In genomic region chr19:1427221-1427620, GRCh38 we compare ENCODE assay signal across 18 cellular contexts. TPM values are rescaled to one million over a fixed set of nuclear protein-coding genes. Genes with fewer than 3 reads are reported as not detected.
DNase-seq lines count a peak whose midpoint lies in the region; ATAC-seq, FAIRE-seq and TF ChIP-seq lines count a peak whose summit lies in the region.
"Had no signal": no experiment of that assay in that cellular context is flagged by ENCODE, and none has a peak within 500 bp of the region (broad histone marks: within the 10 kb centered on the region; RNA-seq: fewer than 3 reads in every experiment).

No MANE protein-coding gene starts in this region.

- H3K9ac ChIP-seq in K562 (ENCODE audit: insufficient read depth in 1 of 2, low read depth in 2 of 2, low read length in 2 of 2), result 0 out of 4 replicates have a peak overlapping the region, but pooled peaks of 1 of the 2 experiments have one; percentile 59
- H3K9ac ChIP-seq: GM23248 had no signal

- peaks cover 47% of the 10 kb centered on the region for H3K79me2 ChIP-seq in K562 (ENCODE audit: control insufficient read depth, insufficient read depth, low read length)
- H3K79me2 ChIP-seq in PC-9 (ENCODE audit: low read depth), result no peaks in the 10 kb centered on the region

- H3K27me3 ChIP-seq in K562 (ENCODE audit: control insufficient read depth in 2 of 2, insufficient read depth in 2 of 2, low read length in 2 of 2), result no peaks in the 10 kb centered on the region
- H3K27me3 ChIP-seq in PC-9 (ENCODE audit: insufficient read depth, low read depth), result no peaks in the 10 kb centered on the region

- no peak for TF ChIP-seq RAD21 in K562 (CRISPR knock-in tag; conservative IDR thresholded peaks at IDR 0.05 in 1 of 2, IDR thresholded peaks at IDR 0.05 in 1 of 2)

- TF ChIP-seq CTCF in K562 (IDR thresholded peaks at IDR 0.05 in 2 of 3, conservative IDR thresholded peaks at IDR 0.05 in 1 of 3; ENCODE audit: insufficient read depth in 2 of 3, low read depth in 1 of 3, low read length in 3 of 3) (no peak), PC-9 (conservative IDR thresholded peaks at IDR 0.05) (no peak)

- H4K20me1 ChIP-seq in K562 (replicated peaks; ENCODE audit: control insufficient read depth, insufficient read depth, low read length), result peaks cover 18% of the 10 kb centered on the region
- H4K20me1 ChIP-seq in PC-9 (ENCODE audit: insufficient read depth), result no peaks in the 10 kb centered on the region; the same call in none of the 2 replicates

- H3K36me3 ChIP-seq in K562 (ENCODE audit: control insufficient read depth, insufficient read depth, low read length), result peaks cover 92% of the 10 kb centered on the region
- no peaks in the 10 kb centered on the region for H3K36me3 ChIP-seq in PC-9 (ENCODE audit: low read depth)

- no peak overlapping the region for H3K27ac ChIP-seq in K562 (ENCODE audit: extremely low read depth, low read depth, low read length)
- H3K27ac ChIP-seq in PC-9, result no peak overlapping the region
- H3K27ac ChIP-seq: A549, GM23248 had no signal

- BruUV-seq in K562 (replicated peaks; lab: Mats Ljungman, UMichigan) (no TSS peak), PC-9 (replicated peaks; lab: Mats Ljungman, UMichigan) (no TSS peak)

- peaks cover 4% of the 10 kb centered on the region; the same call in 1 of the 2 replicates for H3F3A ChIP-seq in PC-9 (ENCODE audit: insufficient read depth, low read depth)

- DNase-seq in G401 (ENCODE audit: low spot score), result peak; percentile 56
- DNase-seq in K562 (ENCODE audit: extremely low read depth in 1 of 4, low spot score in 3 of 4), result no peak
- no peak for DNase-seq in COR-L47 (lab: John Stamatoyannopoulos, UW)
- no peak for DNase-seq in PC-9
- DNase-seq: CD8-positive, alpha-beta T cell; DMS53; EL; GM23248; KBM-7; NCI-H1105 treated with DMSO at 0.1 percent for 48 hours; NCI-H1694; NCI-H748 treated with DMSO at 0.1 percent for 48 hours; NK-92 treated with Interleukin-12 subunit alpha and Interleukin-12 subunit beta, amount 100 ng/mL, for 24 hours; SHP77 had no signal

- POLR2A ChIA-PET in K562 (lab: Yijun Ruan, JAX) (interaction anchor here (1.4 to 1.6 kb wide), 3 partner anchors 9 to 14 kb away, joined by 4 to 6 read pairs (median 5); no protein-coding TSS in a partner anchor), PC-9 (lab: Charles Lee; ENCODE audit: unreplicated experiment) (no interaction called here)

- WGBS in K562 (ENCODE audit: insufficient coverage, low coverage, missing lambda C conversion rate), result 95% methylated on average over 18 of the region's 22 CpGs

- TF ChIP-seq EP300 in K562 (IDR thresholded peaks at IDR 0.05; ENCODE audit: low read length), result no peak

- H3K4me3 ChIP-seq in K562 (no peak overlapping the region), PC-9 (no peak overlapping the region)
- H3K4me3 ChIP-seq: A549, GM23248, SK-N-MC had no signal

- peaks cover 0 to 51% of the 10 kb centered on the region in 2 experiments; a peak in 2 of 5 replicates for H3K4me1 ChIP-seq in K562 (replicated peaks in 1 of 2; ENCODE audit: control insufficient read depth in 2 of 2, insufficient read depth in 2 of 2, low read length in 2 of 2)
- no peaks in the 10 kb centered on the region for H3K4me1 ChIP-seq in PC-9 (replicated peaks; ENCODE audit: insufficient read depth)
- H3K4me1 ChIP-seq: A549 had no signal

- H3K9me3 ChIP-seq in K562 (replicated peaks; ENCODE audit: control insufficient read depth, insufficient read depth, low read depth, low read length), result no peaks in the 10 kb centered on the region
- H3K9me3 ChIP-seq in PC-9 (ENCODE audit: insufficient read depth, low read depth), result no peaks in the 10 kb centered on the region
- H3K9me3 ChIP-seq: A549 had no signal

- CTCF ChIA-PET in K562 (lab: Yijun Ruan, JAX; ENCODE audit: low intra/inter-chr PET ratio) (no interaction called here), PC-9 (lab: Charles Lee) (no interaction called here)

- TF ChIP-seq POLR2A in K562 (conservative IDR thresholded peaks at IDR 0.05), result no peak

- H2AFZ ChIP-seq in K562 (ENCODE audit: low read depth, low read length) (no peak overlapping the region), PC-9 (no peak overlapping the region)
- H2AFZ ChIP-seq: GM23248 had no signal

- H3K9me2 ChIP-seq in PC-9 (ENCODE audit: insufficient read depth), result no peaks in the 10 kb centered on the region

- peaks cover 7% of the 10 kb centered on the region for H3K9me1 ChIP-seq in K562 (ENCODE audit: control insufficient read depth, insufficient read depth, low read length)

- H3K4me2 ChIP-seq in K562 (ENCODE audit: insufficient read depth, low read length), result no peak overlapping the region
- H3K4me2 ChIP-seq in PC-9, result no peak overlapping the region
- H3K4me2 ChIP-seq: A549 had no signal

- in situ Hi-C loops in G401 (cut with HindIII; ENCODE audit: low sequenced_read_pairs), result no loop called here
- in situ Hi-C loops in K562 (cut with MboI), result no loop called here

- no peak for FAIRE-seq in K562 (lab: Jason Lieb, UNC)
- FAIRE-seq: A549, GM12891 had no signal

- intact Hi-C loops in K562 (cut with micrococcal nuclease) (no loop called here), PC-9 (cut with micrococcal nuclease; ENCODE audit: unreplicated experiment) (no loop called here)

- no peak for ATAC-seq in K562
- ATAC-seq: A549; CD8-positive, alpha-beta T cell; HCT116 had no signal

RNA-seq across cellular contexts. Expression of gene RPS15, which starts 11.0 kb away (rescaled TPM):
- 1,108 and 1,164 TPM in 2 replicates for total RNA-seq in G401 (2014; rRNA removed; shearing (Covaris generic))
- 72.0 and 238 TPM in 2 replicates for total RNA-seq in K562 (2011; cell fraction: chromatin; rRNA removed; ENCODE audit: low replicate concordance)
- 545 and 547 TPM in 2 replicates for total RNA-seq in K562 (2011; cell fraction: nucleolus; rRNA removed)
- total RNA-seq in K562 (2011; cell fraction: nucleoplasm; rRNA removed), result 383 and 585 TPM in 2 replicates
- total RNA-seq in K562 (2014; rRNA removed) (2,649 and 2,867 TPM in 2 replicates), K562 (2014; rRNA removed; fragmentation: Illumina TruSeq; extraction: Trizol) (407 and 630 TPM in 2 replicates), K562 (2015; rRNA removed; fragmentation: Illumina TruSeq; extraction: Trizol) (1,267 and 1,272 TPM in 2 replicates), K562 (2021) (2,126 and 2,254 TPM in 2 replicates), PC-9 (2021) (967 and 1,004 TPM in 2 replicates)
- polyA plus RNA-seq in K562 (2011; rRNA removed) (957 and 1,566 TPM in 2 replicates), K562 (2014; fragmentation: Illumina TruSeq; extraction: Trizol) (912 and 1,907 TPM in 2 replicates), K562 (2014; fragmentation: Nextera tagmentation; extraction: Ambion mirVana) (100 to 1,000 TPM; 605 to 818 TPM), K562 (2014; rRNA removed) (2,791 and 3,285 TPM in 2 replicates)
- polyA plus RNA-seq in K562 (2011; cell fraction: cytosol; rRNA removed), result 3,186 and 4,296 TPM in 2 replicates
- 907 and 973 TPM in 2 replicates for polyA plus RNA-seq in K562 (2011; cell fraction: nucleus; rRNA removed)
- polyA plus RNA-seq in K562 (2012), result 2,701 and 2,899 TPM in 2 replicates
- polyA minus RNA-seq in K562 (2011; rRNA and poly(A)+ RNA removed), result 202 and 239 TPM in 2 replicates
- polyA minus RNA-seq in K562 (2011; cell fraction: cytosol; rRNA and poly(A)+ RNA removed), result 1,242 and 1,610 TPM in 2 replicates
- 152 and 304 TPM in 2 replicates for polyA minus RNA-seq in K562 (2011; cell fraction: nucleus; rRNA and poly(A)+ RNA removed)

RNA-seq across cellular contexts. Expression of gene DAZAP1, which starts 19.8 kb away (rescaled TPM):
- total RNA-seq in G401 (2014; rRNA removed; shearing (Covaris generic)), result 153 and 193 TPM in 2 replicates
- total RNA-seq in K562 (2011; cell fraction: chromatin; rRNA removed; ENCODE audit: low replicate concordance), result 223 and 289 TPM in 2 replicates
- 105 and 117 TPM in 2 replicates for total RNA-seq in K562 (2011; cell fraction: nucleolus; rRNA removed)
- total RNA-seq in K562 (2011; cell fraction: nucleoplasm; rRNA removed), result 149 and 185 TPM in 2 replicates
- total RNA-seq in K562 (2014; rRNA removed), result 222 and 244 TPM in 2 replicates
- 77.7 and 78.7 TPM in 2 replicates for total RNA-seq in K562 (2014; rRNA removed; fragmentation: Illumina TruSeq; extraction: Trizol)
- total RNA-seq in K562 (2015; rRNA removed; fragmentation: Illumina TruSeq; extraction: Trizol), result 139 and 143 TPM in 2 replicates
- 287 and 289 TPM in 2 replicates for total RNA-seq in K562 (2021)
- polyA plus RNA-seq in K562 (2011; rRNA removed), result 125 and 155 TPM in 2 replicates
- 57.6 and 123 TPM in 2 replicates for polyA plus RNA-seq in K562 (2011; cell fraction: cytosol; rRNA removed)
- 177 and 237 TPM in 2 replicates for polyA plus RNA-seq in K562 (2011; cell fraction: nucleus; rRNA removed)
- polyA plus RNA-seq in K562 (2012), result 116 and 140 TPM in 2 replicates
- polyA plus RNA-seq in K562 (2014; fragmentation: Illumina TruSeq; extraction: Trizol), result 142 and 156 TPM in 2 replicates
- polyA plus RNA-seq in K562 (2014; fragmentation: Nextera tagmentation; extraction: Ambion mirVana), result 10 to 100 TPM; 10.8 to 13.3 TPM
- 250 and 266 TPM in 2 replicates for polyA plus RNA-seq in K562 (2014; rRNA removed)
- 29.7 and 47.1 TPM in 2 replicates for polyA minus RNA-seq in K562 (2011; rRNA and poly(A)+ RNA removed)
- 61.3 and 62.0 TPM in 2 replicates for polyA minus RNA-seq in K562 (2011; cell fraction: cytosol; rRNA and poly(A)+ RNA removed)
- polyA minus RNA-seq in K562 (2011; cell fraction: nucleus; rRNA and poly(A)+ RNA removed), result 38.8 and 60.8 TPM in 2 replicates
- 122 and 144 TPM in 2 replicates for total RNA-seq in PC-9 (2021)

RNA-seq across cellular contexts. Expression of gene APC2, which starts 22.7 kb away (rescaled TPM):
- total RNA-seq in G401 (2014; rRNA removed; shearing (Covaris generic)), result 13.4 and 15.4 TPM in 2 replicates
- total RNA-seq in K562 (2011; cell fraction: chromatin; rRNA removed; ENCODE audit: low replicate concordance), result 0.56 and 1.4 TPM in 2 replicates
- 0.66 and 1.3 TPM in 2 replicates for total RNA-seq in K562 (2011; cell fraction: nucleolus; rRNA removed)
- 0.44 and 0.53 TPM in 2 replicates for total RNA-seq in K562 (2011; cell fraction: nucleoplasm; rRNA removed)
- total RNA-seq in K562 (2014; rRNA removed) (0.05 and 0.08 TPM in 2 replicates), K562 (2014; rRNA removed; fragmentation: Illumina TruSeq; extraction: Trizol) (0.04 TPM in 1 of 2 replicates, not detected in the other), K562 (2015; rRNA removed; fragmentation: Illumina TruSeq; extraction: Trizol) (0.04 TPM in 1 of 2 replicates, not detected in the other), K562 (2021) (0.27 and 0.40 TPM in 2 replicates), PC-9 (2021) (1.6 and 2.7 TPM in 2 replicates)
- polyA plus RNA-seq in K562 (2011; rRNA removed) (0.01 and 0.06 TPM in 2 replicates), K562 (2014; fragmentation: Illumina TruSeq; extraction: Trizol) (0.01 TPM in 2 replicates), K562 (2014; fragmentation: Nextera tagmentation; extraction: Ambion mirVana) (not detected), K562 (2014; rRNA removed) (0.04 and 0.09 TPM in 2 replicates)
- polyA plus RNA-seq in K562 (2011; cell fraction: cytosol; rRNA removed), result 0.03 and 0.04 TPM in 2 replicates
- polyA plus RNA-seq in K562 (2011; cell fraction: nucleus; rRNA removed), result 0.13 and 0.21 TPM in 2 replicates
- polyA plus RNA-seq in K562 (2012), result 0.43 and 0.48 TPM in 2 replicates
- 0.06 and 0.07 TPM in 2 replicates for polyA minus RNA-seq in K562 (2011; rRNA and poly(A)+ RNA removed)
- not detected in 2 replicates for polyA minus RNA-seq in K562 (2011; cell fraction: cytosol; rRNA and poly(A)+ RNA removed)
- 0.27 and 0.33 TPM in 2 replicates for polyA minus RNA-seq in K562 (2011; cell fraction: nucleus; rRNA and poly(A)+ RNA removed)

RNA-seq across cellular contexts. Expression of gene GAMT, which starts 25.9 kb away (rescaled TPM):
- total RNA-seq in G401 (2014; rRNA removed; shearing (Covaris generic)), result 110 and 116 TPM in 2 replicates
- total RNA-seq in K562 (2011; cell fraction: chromatin; rRNA removed; ENCODE audit: low replicate concordance), result 8.0 and 26.2 TPM in 2 replicates
- 17.6 and 18.7 TPM in 2 replicates for total RNA-seq in K562 (2011; cell fraction: nucleolus; rRNA removed)
- total RNA-seq in K562 (2011; cell fraction: nucleoplasm; rRNA removed), result 11.9 and 13.9 TPM in 2 replicates
- total RNA-seq in K562 (2014; rRNA removed), result 35.2 and 47.8 TPM in 2 replicates
- total RNA-seq in K562 (2014; rRNA removed; fragmentation: Illumina TruSeq; extraction: Trizol), result 6.1 and 11.1 TPM in 2 replicates
- 25.9 and 28.7 TPM in 2 replicates for total RNA-seq in K562 (2015; rRNA removed; fragmentation: Illumina TruSeq; extraction: Trizol)
- total RNA-seq in K562 (2021), result 35.3 and 37.5 TPM in 2 replicates
- polyA plus RNA-seq in K562 (2011; rRNA removed), result 27.2 and 42.1 TPM in 2 replicates
- 46.5 and 96.1 TPM in 2 replicates for polyA plus RNA-seq in K562 (2011; cell fraction: cytosol; rRNA removed)
- 23.4 and 27.7 TPM in 2 replicates for polyA plus RNA-seq in K562 (2011; cell fraction: nucleus; rRNA removed)
- polyA plus RNA-seq in K562 (2012), result 44.0 and 47.8 TPM in 2 replicates
- polyA plus RNA-seq in K562 (2014; fragmentation: Illumina TruSeq; extraction: Trizol), result 26.2 and 35.1 TPM in 2 replicates
- 1 to 10 TPM; 1.3 to 2.1 TPM for polyA plus RNA-seq in K562 (2014; fragmentation: Nextera tagmentation; extraction: Ambion mirVana)
- 33.3 and 37.8 TPM in 2 replicates for polyA plus RNA-seq in K562 (2014; rRNA removed)
- polyA minus RNA-seq in K562 (2011; rRNA and poly(A)+ RNA removed), result 8.4 and 12.9 TPM in 2 replicates
- polyA minus RNA-seq in K562 (2011; cell fraction: cytosol; rRNA and poly(A)+ RNA removed), result 22.1 and 26.4 TPM in 2 replicates
- polyA minus RNA-seq in K562 (2011; cell fraction: nucleus; rRNA and poly(A)+ RNA removed), result 6.7 and 7.7 TPM in 2 replicates
- total RNA-seq in PC-9 (2021), result 27.3 and 30.9 TPM in 2 replicates

RNA-seq across cellular contexts. Expression of gene NDUFS7, which starts 43.5 kb away (rescaled TPM):
- 123 TPM in 2 replicates for total RNA-seq in G401 (2014; rRNA removed; shearing (Covaris generic))
- 66.7 and 198 TPM in 2 replicates for total RNA-seq in K562 (2011; cell fraction: chromatin; rRNA removed; ENCODE audit: low replicate concordance)
- 157 and 164 TPM in 2 replicates for total RNA-seq in K562 (2011; cell fraction: nucleolus; rRNA removed)
- 136 and 201 TPM in 2 replicates for total RNA-seq in K562 (2011; cell fraction: nucleoplasm; rRNA removed)
- total RNA-seq in K562 (2014; rRNA removed) (253 and 295 TPM in 2 replicates), K562 (2014; rRNA removed; fragmentation: Illumina TruSeq; extraction: Trizol) (4.9 and 6.0 TPM in 2 replicates), K562 (2015; rRNA removed; fragmentation: Illumina TruSeq; extraction: Trizol) (108 and 142 TPM in 2 replicates), K562 (2021) (266 and 293 TPM in 2 replicates), PC-9 (2021) (67.5 and 83.5 TPM in 2 replicates)
- polyA plus RNA-seq in K562 (2011; rRNA removed) (56.7 and 107 TPM in 2 replicates), K562 (2014; fragmentation: Illumina TruSeq; extraction: Trizol) (11.4 and 105 TPM in 2 replicates), K562 (2014; fragmentation: Nextera tagmentation; extraction: Ambion mirVana) (10 to 100 TPM; 28.2 to 60.6 TPM), K562 (2014; rRNA removed) (271 and 292 TPM in 2 replicates)
- polyA plus RNA-seq in K562 (2011; cell fraction: cytosol; rRNA removed), result 225 and 766 TPM in 2 replicates
- polyA plus RNA-seq in K562 (2011; cell fraction: nucleus; rRNA removed), result 159 and 202 TPM in 2 replicates
- 194 and 288 TPM in 2 replicates for polyA plus RNA-seq in K562 (2012)
- polyA minus RNA-seq in K562 (2011; rRNA and poly(A)+ RNA removed), result 32.1 and 38.2 TPM in 2 replicates
- 125 and 190 TPM in 2 replicates for polyA minus RNA-seq in K562 (2011; cell fraction: cytosol; rRNA and poly(A)+ RNA removed)
- 30.8 and 41.1 TPM in 2 replicates for polyA minus RNA-seq in K562 (2011; cell fraction: nucleus; rRNA and poly(A)+ RNA removed)
